In genomic region chr5:125061726-125062125, GRCh38 we compare ENCODE assay signal across 34 cellular contexts.
"Had no signal": no experiment of that assay in that cellular context is flagged by ENCODE, and none has a peak within 500 bp of the region (broad histone marks: within the 10 kb centered on the region; RNA-seq: fewer than 3 reads in every experiment).

No MANE protein-coding gene starts in this region.

- ATAC-seq: activated CD8-positive, alpha-beta T cell treated with anti-CD3 and anti-CD28 coated beads for 36 hours; activated naive CD4-positive, alpha-beta T cell treated with anti-CD3 and anti-CD28 coated beads, Interleukin-2, amount 50 U/mL, for 72 hours; activated T-cell treated with anti-CD3 and anti-CD28 coated beads, Interleukin-2, amount 50 U/mL, for 4 hours; activated T-cell treated with anti-CD3 and anti-CD28 coated beads, Interleukin-2, amount 50 U/mL, for 72 hours; activated T-helper 17 cell treated with anti-CD3 and anti-CD28 coated beads, Interleukin-2, amount 50 U/mL, for 72 hours; body of pancreas had no signal

- H3K36me3 Mint-ChIP-seq: activated CD4-positive, alpha-beta memory T cell treated with anti-CD3 and anti-CD28 coated beads for 36 hours; activated naive CD4-positive, alpha-beta T cell treated with anti-CD3 and anti-CD28 coated beads, Interleukin-2, amount 50 U/mL, for 72 hours; activated naive CD8-positive, alpha-beta T cell treated with anti-CD3 and anti-CD28 coated beads for 36 hours had no signal

- H3K27ac Mint-ChIP-seq: activated B cell treated with CpG ODN at 0.5 μM for 24 hours; activated CD4-positive, alpha-beta memory T cell treated with anti-CD3 and anti-CD28 coated beads for 36 hours; activated CD4-positive, alpha-beta T cell treated with anti-CD3 and anti-CD28 coated beads, Interleukin-2, amount 10 ng/mL, durations not matched to agents 24 days and 14 days; activated CD8-positive, alpha-beta T cell treated with anti-CD3 and anti-CD28 coated beads for 36 hours; activated naive CD4-positive, alpha-beta T cell treated with anti-CD3 and anti-CD28 coated beads for 36 hours; activated naive CD4-positive, alpha-beta T cell treated with anti-CD3 and anti-CD28 coated beads, Interleukin-2, amount 50 U/mL, for 72 hours; activated naive CD8-positive, alpha-beta T cell treated with anti-CD3 and anti-CD28 coated beads for 36 hours; activated T-cell treated with anti-CD3 and anti-CD28 coated beads, Interleukin-2, amount 50 U/mL, for 72 hours; activated T-helper 1 cell treated with anti-CD3 and anti-CD28 coated beads, Interleukin-12 subunit alpha, Interleukin-12 subunit beta, Interleukin-2, Interleukin-4 antibody, amounts not matched to agents 30 ng/mL and 10 ng/mL and 1 ng/mL, durations not matched to agents 14 hours and 24 hours and 36 hours; activated T-helper 17 cell treated with anti-CD3 and anti-CD28 coated beads, Interleukin-2, amount 50 U/mL, for 72 hours; T-helper 1 cell treated with Interleukin-12 subunit alpha and Interleukin-12 subunit beta and Interleukin-4 antibody, amounts not matched to agents 30 μg/mL and 1 μg/mL, for 36 hours; T-helper 2 cell treated with Interferon-gamma antibody and Interleukin-4, amounts not matched to agents 5 μg/mL and 100 μg/mL, for 36 hours had no signal

- DNase-seq: activated B cell treated with CpG ODN at 0.5 μM for 24 hours; activated CD4-positive, alpha-beta memory T cell treated with anti-CD3 and anti-CD28 coated beads for 36 hours; activated CD4-positive, alpha-beta T cell treated with anti-CD3 and anti-CD28 coated beads for 4 hours; activated CD4-positive, alpha-beta T cell treated with anti-CD3 and anti-CD28 coated beads, Interleukin-2, amount 10 ng/mL, durations not matched to agents 24 days and 14 days; activated CD4-positive, alpha-beta T cell treated with anti-CD3 and anti-CD28 coated beads, Interleukin-2, amount 50 U/mL, for 1 hour; activated CD4-positive, alpha-beta T cell treated with anti-CD3 and anti-CD28 coated beads, Interleukin-2, amount 50 U/mL, for 4 hours; activated CD4-positive, CD25-positive, alpha-beta regulatory T cell treated with anti-CD3 and anti-CD28 coated beads, Interleukin-2, amount 50 U/mL, for 72 hours; activated CD8-positive, alpha-beta memory T cell treated with anti-CD3 and anti-CD28 coated beads, Interleukin-2, amount 50 U/mL, for 4 hours; activated CD8-positive, alpha-beta T cell treated with anti-CD3 and anti-CD28 coated beads for 36 hours; activated effector memory CD4-positive, alpha-beta T cell treated with anti-CD3 and anti-CD28 coated beads, Interleukin-2, amount 50 U/mL, for 16 hours; activated gamma-delta T cell treated with Interleukin-2 at 50 U/mL for 16 hours; activated naive CD4-positive, alpha-beta T cell; activated naive CD4-positive, alpha-beta T cell treated with anti-CD3 and anti-CD28 coated beads for 36 hours; activated naive CD4-positive, alpha-beta T cell treated with anti-CD3 and anti-CD28 coated beads, Interleukin-2, amount 50 U/mL, for 16 hours; activated naive CD8-positive, alpha-beta T cell treated with anti-CD3 and anti-CD28 coated beads for 36 hours; activated T-cell treated with anti-CD3 and anti-CD28 coated beads for 4 hours; activated T-cell treated with anti-CD3 and anti-CD28 coated beads, Interleukin-2, amount 50 U/mL, for 1 hour; activated T-cell treated with anti-CD3 and anti-CD28 coated beads, Interleukin-2, amount 50 U/mL, for 4 hours; activated T-cell treated with anti-CD3 and anti-CD28 coated beads, Interleukin-2, amount 50 U/mL, for 72 hours; adrenal gland; amniotic stem cell; aorta; body of pancreas; brain microvascular endothelial cell; central memory CD4-positive, alpha-beta T cell; T-helper 2 cell; T-helper 9 cell had no signal

- H3K4me3 Mint-ChIP-seq: activated B cell treated with CpG ODN at 0.5 μM for 24 hours; activated CD4-positive, alpha-beta memory T cell treated with anti-CD3 and anti-CD28 coated beads for 36 hours; activated CD4-positive, alpha-beta T cell treated with anti-CD3 and anti-CD28 coated beads, Interleukin-2, amount 10 ng/mL, durations not matched to agents 24 days and 14 days; activated CD8-positive, alpha-beta T cell treated with anti-CD3 and anti-CD28 coated beads for 36 hours; activated naive CD4-positive, alpha-beta T cell treated with anti-CD3 and anti-CD28 coated beads for 36 hours; activated naive CD8-positive, alpha-beta T cell treated with anti-CD3 and anti-CD28 coated beads for 36 hours; activated T-cell treated with anti-CD3 and anti-CD28 coated beads, Interleukin-2, amount 50 U/mL, for 4 hours; activated T-cell treated with anti-CD3 and anti-CD28 coated beads, Interleukin-2, amount 50 U/mL, for 72 hours; activated T-helper 1 cell treated with anti-CD3 and anti-CD28 coated beads, Interleukin-12 subunit alpha, Interleukin-12 subunit beta, Interleukin-2, Interleukin-4 antibody, amounts not matched to agents 30 ng/mL and 10 ng/mL and 1 ng/mL, durations not matched to agents 14 hours and 24 hours and 36 hours; activated T-helper 17 cell treated with anti-CD3 and anti-CD28 coated beads, Interleukin-2, amount 50 U/mL, for 72 hours; T-helper 1 cell treated with Interleukin-12 subunit alpha and Interleukin-12 subunit beta and Interleukin-4 antibody, amounts not matched to agents 30 μg/mL and 1 μg/mL, for 36 hours; T-helper 2 cell treated with Interferon-gamma antibody and Interleukin-4, amounts not matched to agents 5 μg/mL and 100 μg/mL, for 36 hours had no signal

- H3K4me3 ChIP-seq: adrenal gland, body of pancreas, breast epithelium had no signal

- H3K36me3 ChIP-seq: adrenal gland, brain microvascular endothelial cell, breast epithelium had no signal

- H3K4me1 Mint-ChIP-seq: activated CD4-positive, alpha-beta T cell treated with anti-CD3 and anti-CD28 coated beads, Interleukin-2, amount 10 ng/mL, durations not matched to agents 24 days and 14 days; activated naive CD8-positive, alpha-beta T cell treated with anti-CD3 and anti-CD28 coated beads for 36 hours; activated T-helper 17 cell treated with anti-CD3 and anti-CD28 coated beads, Interleukin-2, amount 50 U/mL, for 72 hours had no signal

- H3K4me1 ChIP-seq: body of pancreas had no signal

- H3K9me3 Mint-ChIP-seq: activated B cell treated with CpG ODN at 0.5 μM for 24 hours; activated CD8-positive, alpha-beta T cell treated with anti-CD3 and anti-CD28 coated beads for 36 hours; activated naive CD8-positive, alpha-beta T cell treated with anti-CD3 and anti-CD28 coated beads for 36 hours had no signal

- H3K9me3 ChIP-seq: adrenal gland, body of pancreas, breast epithelium had no signal

- H3K27me3 ChIP-seq: adrenal gland, body of pancreas, brain microvascular endothelial cell, breast epithelium had no signal

- H3K27me3 Mint-ChIP-seq: activated B cell treated with CpG ODN at 0.5 μM for 24 hours; activated CD4-positive, alpha-beta memory T cell treated with anti-CD3 and anti-CD28 coated beads for 36 hours; activated CD4-positive, alpha-beta T cell treated with anti-CD3 and anti-CD28 coated beads, Interleukin-2, amount 10 ng/mL, durations not matched to agents 24 days and 14 days; activated CD8-positive, alpha-beta T cell treated with anti-CD3 and anti-CD28 coated beads for 36 hours; activated naive CD8-positive, alpha-beta T cell treated with anti-CD3 and anti-CD28 coated beads for 36 hours; activated T-helper 17 cell treated with anti-CD3 and anti-CD28 coated beads, Interleukin-2, amount 50 U/mL, for 72 hours had no signal

- H3K27ac ChIP-seq: adrenal gland, body of pancreas, brain microvascular endothelial cell, breast epithelium, VCaP had no signal
